ENCODE assay signal across 14 cellular contexts in the genomic region with DNA sequence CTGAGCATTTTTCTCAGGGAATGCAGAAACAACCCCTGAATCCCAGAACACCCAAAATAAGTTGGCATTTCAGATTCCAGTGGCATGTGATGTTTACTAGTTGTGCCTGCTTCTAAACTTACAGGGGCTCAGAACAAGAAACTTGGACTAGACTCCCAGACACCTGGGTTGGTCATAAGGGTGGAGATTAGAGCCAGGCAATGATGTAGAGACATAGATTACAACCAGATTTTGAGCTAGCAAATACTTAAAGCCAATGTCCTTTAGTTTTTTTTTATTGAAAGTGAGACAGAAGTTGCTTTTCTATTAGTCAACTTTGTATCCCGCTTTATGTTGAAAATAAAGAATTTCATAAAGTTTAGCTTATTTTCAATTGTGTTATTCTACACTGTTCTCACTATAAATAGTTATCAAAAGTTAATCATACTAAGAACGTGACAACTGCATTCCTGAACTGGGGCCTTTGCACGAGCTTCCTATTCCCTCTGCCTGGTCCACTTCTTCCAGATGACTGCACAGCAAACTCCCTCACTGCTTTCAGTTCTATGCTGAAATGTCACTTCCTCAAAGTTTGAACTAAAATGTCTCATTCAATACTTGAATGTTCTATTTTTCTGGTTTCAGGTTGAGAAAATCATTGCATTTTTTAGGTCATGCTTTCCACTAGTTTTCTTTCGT.
A peak's percentile ranks its signal among the peaks of the same experiment; 100 is the strongest.
DNase-seq lines count a peak whose midpoint lies in the region; ATAC-seq and TF ChIP-seq lines count a peak whose summit lies in the region.
"Had no signal": no experiment of that assay in that cellular context is flagged by ENCODE, and none has a peak within 500 bp of the region (broad histone marks: within the 10 kb centered on the region; RNA-seq: fewer than 3 reads in every experiment).

No MANE protein-coding gene starts in this region.

- no peak overlapping the region for H2BK5ac ChIP-seq in trophoblast cell (ENCODE audit: low read depth, low read length, poor library complexity)

- H3K79me1 ChIP-seq in trophoblast cell (ENCODE audit: low read length), result no peaks in the 10 kb centered on the region

- no peak overlapping the region for H2AK5ac ChIP-seq in trophoblast cell (ENCODE audit: low read length)

- H2AFZ ChIP-seq in trophoblast cell (ENCODE audit: insufficient read depth, low read length, poor library complexity), result no peak overlapping the region
- H2AFZ ChIP-seq: PC-9 had no signal

- no CpG with 5 or more reads among the region's 4 CpGs for WGBS in trophoblast cell (ENCODE audit: extremely low coverage, insufficient coverage, insufficient read length)

- H3K27ac ChIP-seq in trophoblast cell (ENCODE audit: low read depth, low read length), result no peak overlapping the region
- H3K27ac ChIP-seq in ascending aorta, result no peak overlapping the region
- H3K27ac ChIP-seq: PC-9, WERI-Rb-1 had no signal

- H3K36me3 ChIP-seq in trophoblast cell (ENCODE audit: control insufficient read depth in 1 of 2, insufficient read depth in 2 of 2, low read length in 2 of 2), result no peaks in the 10 kb centered on the region
- no peaks in the 10 kb centered on the region for H3K36me3 ChIP-seq in ascending aorta
- H3K36me3 ChIP-seq: WERI-Rb-1 had no signal

- intact Hi-C loops in ascending aorta (cut with DNase I), result no loop called here

- H3K79me2 ChIP-seq in trophoblast cell (ENCODE audit: control insufficient read depth, insufficient read depth, low read length, poor library complexity), result no peaks in the 10 kb centered on the region

- H2BK120ac ChIP-seq in trophoblast cell (ENCODE audit: insufficient read depth, low read length, poor library complexity), result no peak overlapping the region

- no peaks in the 10 kb centered on the region for H3K9me3 ChIP-seq in trophoblast cell (ENCODE audit: insufficient read depth, low read depth, low read length)
- no peaks in the 10 kb centered on the region for H3K9me3 ChIP-seq in ascending aorta

- no peak overlapping the region for H3K23ac ChIP-seq in trophoblast cell (ENCODE audit: low read length)

- H3K4me1 ChIP-seq in trophoblast cell (ENCODE audit: control insufficient read depth in 1 of 2, insufficient read depth in 2 of 2, low read length in 2 of 2) (no peaks in the 10 kb centered on the region), ascending aorta (no peaks in the 10 kb centered on the region)

- no peak overlapping the region for H3K14ac ChIP-seq in trophoblast cell (ENCODE audit: low read length)

- no peak overlapping the region for H4K8ac ChIP-seq in trophoblast cell (ENCODE audit: low read depth, low read length)

- no peak overlapping the region for H3K4ac ChIP-seq in trophoblast cell (ENCODE audit: low read depth, low read length)

- no peak overlapping the region for H3K4me2 ChIP-seq in trophoblast cell (ENCODE audit: low read length)
- H3K4me2 ChIP-seq: PC-9 had no signal

- peak; percentile 53 for DNase-seq in glomerular visceral epithelial cell (ENCODE audit: extremely low spot score)
- no peak for DNase-seq in trophoblast cell
- DNase-seq in SK-N-DZ (ENCODE audit: low spot score), result no peak
- no peak for DNase-seq in ascending aorta (ENCODE audit: low spot score in 2 of 2)
- DNase-seq: activated effector memory CD4-positive, alpha-beta T cell treated with Interleukin-2 at 50 U/mL for 16 hours; COR-L47; foreskin melanocyte; PC-9; WERI-Rb-1 had no signal

- H2BK12ac ChIP-seq in trophoblast cell (ENCODE audit: low read length), result no peak overlapping the region

- H3K18ac ChIP-seq in trophoblast cell (ENCODE audit: low read length), result no peak overlapping the region

- no peak overlapping the region for H3K9ac ChIP-seq in trophoblast cell (ENCODE audit: low read length)

- H3K27me3 ChIP-seq in trophoblast cell (ENCODE audit: insufficient read depth, low read length) (no peaks in the 10 kb centered on the region), ascending aorta (no peaks in the 10 kb centered on the region)

- H3K4me3 ChIP-seq in trophoblast cell (ENCODE audit: low read depth, low read length), result no peak overlapping the region
- H3K4me3 ChIP-seq in ascending aorta, result no peak overlapping the region
- H3K4me3 ChIP-seq: lung, PC-9 had no signal

- H4K12ac ChIP-seq in trophoblast cell (ENCODE audit: low read depth, low read length), result no peak overlapping the region

- TF ChIP-seq CTCF in ascending aorta (IDR thresholded peaks at IDR 0.05), result no peak

- H4K91ac ChIP-seq in trophoblast cell (ENCODE audit: low read depth, low read length), result no peak overlapping the region

- peak; percentile 86 for ATAC-seq in GM18511 (IDR thresholded peaks at IDR 0.05; ENCODE audit: unreplicated experiment)
- ATAC-seq in GM21528 (IDR thresholded peaks at IDR 0.05; ENCODE audit: low FRiP score, unreplicated experiment), result peak; percentile 85
- peak; percentile 85 for ATAC-seq in HG03196 (IDR thresholded peaks at IDR 0.05; ENCODE audit: unreplicated experiment)
- no peak for ATAC-seq in HG03521 (IDR thresholded peaks at IDR 0.05; ENCODE audit: unreplicated experiment)
